31 cellular contexts compared by ENCODE assay signal in genomic region chr2:114089636-114090325, GRCh38.
DNase-seq lines count a peak whose midpoint lies in the region; ATAC-seq and TF ChIP-seq lines count a peak whose summit lies in the region.
"Had no signal": no experiment of that assay in that cellular context is flagged by ENCODE, and none has a peak within 500 bp of the region (broad histone marks: within the 10 kb centered on the region; RNA-seq: fewer than 3 reads in every experiment).

No MANE protein-coding gene starts in this region.

- no peak overlapping the region for H3K4me2 ChIP-seq in osteoblast (ENCODE audit: insufficient read depth, low read length)
- H3K4me2 ChIP-seq: GM23338 had no signal

- DNase-seq in AG08395 (ENCODE audit: low spot score): peak; percentile 25
- DNase-seq in ELR (ENCODE audit: low read depth): peak; percentile 4
- DNase-seq in RPMI7951 (ENCODE audit: low read depth): peak; percentile 29
- peak; percentile 8 for DNase-seq in osteoblast (ENCODE audit: insufficient read length, low spot score, missing footprints)
- no peak for DNase-seq in osteocyte (ENCODE audit: extremely low spot score, unreplicated experiment)
- no peak for DNase-seq in NCI-H1417 (lab: John Stamatoyannopoulos, UW)
- DNase-seq in right lobe of liver: no peak
- no peak for DNase-seq in NCI-H82 treated with DMSO at 0.1 percent for 48 hours (lab: John Stamatoyannopoulos, UW; ENCODE audit: unreplicated experiment)
- DNase-seq: activated CD4-positive, alpha-beta memory T cell treated with anti-CD3 and anti-CD28 coated beads, Interleukin-2, amount 10 ng/mL, durations not matched to agents 7 days and 5 days; activated CD8-positive, alpha-beta memory T cell treated with anti-CD3 and anti-CD28 coated beads, Interleukin-2, amount 50 U/mL, for 4 hours; activated naive CD4-positive, alpha-beta T cell treated with Interleukin-2 at 50 U/mL for 16 hours; central memory CD4-positive, alpha-beta T cell; cortex of kidney; DMS153; effector memory CD4-positive, alpha-beta T cell; left ventricle myocardium superior; MG63; midbrain; naive B cell; NCI-H2029; NCI-H526; psoas muscle; SHP77 treated with DMSO at 0.1 percent for 48 hours; stimulated activated CD4-positive, alpha-beta T cell treated with anti-CD3 and anti-CD28 coated beads, Interleukin-15, amount 100 ng/mL, for 24 hours; stimulated activated CD4-positive, alpha-beta T cell treated with anti-CD3 and anti-CD28 coated beads, Interleukin-4, amount 100 ng/mL, for 4 hours had no signal

- no peak for TF ChIP-seq CTCF in osteoblast (IDR thresholded peaks at IDR 0.05; ENCODE audit: extremely low read depth, low read depth, low read length)
- no peak for TF ChIP-seq CTCF in osteocyte (IDR thresholded peaks at IDR 0.05)
- TF ChIP-seq CTCF in right lobe of liver (IDR thresholded peaks at IDR 0.05): no peak

- no peaks in the 10 kb centered on the region for H3K27me3 ChIP-seq in osteoblast (ENCODE audit: insufficient read depth, low read length)
- H3K27me3 ChIP-seq in right lobe of liver: no peaks in the 10 kb centered on the region
- H3K27me3 ChIP-seq: MG63 had no signal

- no peak for TF ChIP-seq POLR2A in right lobe of liver (IDR thresholded peaks at IDR 0.05)

- no peaks in the 10 kb centered on the region for H4K20me1 ChIP-seq in osteoblast (ENCODE audit: insufficient read depth, low read length)

- H3K79me2 ChIP-seq in osteoblast (ENCODE audit: insufficient read depth, low read length): no peaks in the 10 kb centered on the region

- no peaks in the 10 kb centered on the region for H3K4me1 ChIP-seq in osteoblast (ENCODE audit: insufficient read depth, low read length)
- H3K4me1 ChIP-seq in right lobe of liver: peaks cover 0 to 10% (median 0%) of the 10 kb centered on the region in 4 donors
- H3K4me1 ChIP-seq: psoas muscle had no signal

- H3K4me3 ChIP-seq in osteoblast (ENCODE audit: insufficient read depth, low read length): no peak overlapping the region
- H3K4me3 ChIP-seq in right lobe of liver: no peak overlapping the region
- H3K4me3 ChIP-seq: GM23338, K562, MG63, psoas muscle had no signal

- H3K36me3 ChIP-seq in osteoblast (ENCODE audit: insufficient read depth, low read length): no peaks in the 10 kb centered on the region
- no peaks in the 10 kb centered on the region for H3K36me3 ChIP-seq in right lobe of liver
- H3K36me3 ChIP-seq: MG63 had no signal

- H2AFZ ChIP-seq in osteoblast (ENCODE audit: low read length): peak overlapping the region; percentile 7
- H2AFZ ChIP-seq: GM23338 had no signal

- H3K27ac ChIP-seq in osteoblast (ENCODE audit: low read depth, low read length) (no peak overlapping the region), right lobe of liver (no peak overlapping the region)
- H3K27ac ChIP-seq: epithelial cell of prostate, psoas muscle had no signal

- no peaks in the 10 kb centered on the region for H3K9me3 Mint-ChIP-seq in osteocyte (ENCODE audit: unreplicated experiment)
- H3K9me3 Mint-ChIP-seq: activated CD4-positive, alpha-beta memory T cell treated with anti-CD3 and anti-CD28 coated beads, Interleukin-2, amount 10 ng/mL, durations not matched to agents 7 days and 5 days; activated T-helper 1 cell treated with anti-CD3 and anti-CD28 coated beads, Interleukin-12 subunit alpha, Interleukin-12 subunit beta, Interleukin-2, Interleukin-4 antibody, amounts not matched to agents 30 ng/mL and 10 ng/mL and 1 ng/mL, durations not matched to agents 14 hours and 24 hours and 36 hours; type B pancreatic cell had no signal

- no peak for ATAC-seq in right lobe of liver
- ATAC-seq: GM23338, K562, left ventricle myocardium superior, Panc1, psoas muscle had no signal

- no peaks in the 10 kb centered on the region for H3K36me3 Mint-ChIP-seq in osteocyte (ENCODE audit: unreplicated experiment)
- H3K36me3 Mint-ChIP-seq: naive B cell, type B pancreatic cell had no signal

- no peaks in the 10 kb centered on the region for H3K4me1 Mint-ChIP-seq in osteocyte (ENCODE audit: unreplicated experiment)
- H3K4me1 Mint-ChIP-seq: activated CD4-positive, alpha-beta memory T cell treated with anti-CD3 and anti-CD28 coated beads, Interleukin-2, amount 10 ng/mL, durations not matched to agents 7 days and 5 days; GM23338 had no signal

- WGBS in right lobe of liver (ENCODE audit: insufficient coverage, low coverage, low lambda C conversion rate, missing lambda C conversion rate): 76% methylated on average over 6 of the region's 9 CpGs

- no peak overlapping the region for H3K4me3 Mint-ChIP-seq in osteocyte (ENCODE audit: unreplicated experiment)
- H3K4me3 Mint-ChIP-seq: activated CD4-positive, alpha-beta memory T cell treated with anti-CD3 and anti-CD28 coated beads, Interleukin-2, amount 10 ng/mL, durations not matched to agents 7 days and 5 days; activated T-helper 1 cell treated with anti-CD3 and anti-CD28 coated beads, Interleukin-12 subunit alpha, Interleukin-12 subunit beta, Interleukin-2, Interleukin-4 antibody, amounts not matched to agents 30 ng/mL and 10 ng/mL and 1 ng/mL, durations not matched to agents 14 hours and 24 hours and 36 hours; GM23338; naive B cell; type B pancreatic cell had no signal

- intact Hi-C loops in right lobe of liver (cut with DNase I): no loop called here

- no peaks in the 10 kb centered on the region for H3K9me3 ChIP-seq in osteoblast (ENCODE audit: low read depth, low read length)
- H3K9me3 ChIP-seq in right lobe of liver: no peaks in the 10 kb centered on the region
- H3K9me3 ChIP-seq: MG63, psoas muscle had no signal

- H3K27ac Mint-ChIP-seq in osteocyte (ENCODE audit: unreplicated experiment): no peak overlapping the region
- H3K27ac Mint-ChIP-seq: activated CD4-positive, alpha-beta memory T cell treated with anti-CD3 and anti-CD28 coated beads, Interleukin-2, amount 10 ng/mL, durations not matched to agents 7 days and 5 days; activated T-helper 1 cell treated with anti-CD3 and anti-CD28 coated beads, Interleukin-12 subunit alpha, Interleukin-12 subunit beta, Interleukin-2, Interleukin-4 antibody, amounts not matched to agents 30 ng/mL and 10 ng/mL and 1 ng/mL, durations not matched to agents 14 hours and 24 hours and 36 hours; GM23338; naive B cell; type B pancreatic cell had no signal

- no peaks in the 10 kb centered on the region for H3K27me3 Mint-ChIP-seq in osteocyte (ENCODE audit: unreplicated experiment)
- H3K27me3 Mint-ChIP-seq: type B pancreatic cell had no signal

Comparison
In these comparisons a context has a peak if more than half of its experiments do, and no peak if none do; other contexts are left out.
1. DNase-seq: peak in AG08395 (single experiment), ELR (single experiment), RPMI7951 (single experiment) and osteoblast (single experiment); none in osteocyte (single experiment), NCI-H1417 (0 of 3), right lobe of liver (0 of 3) and NCI-H82 treated with DMSO at 0.1 percent for 48 hours (single experiment).